14 cellular contexts compared by ENCODE assay signal in genomic region chr14:22521449-22522239, GRCh38.
DNase-seq lines count a peak whose midpoint lies in the region; ATAC-seq lines count a peak whose summit lies in the region.
"Had no signal": no experiment of that assay in that cellular context is flagged by ENCODE, and none has a peak within 500 bp of the region (broad histone marks: within the 10 kb centered on the region; RNA-seq: fewer than 3 reads in every experiment).

No MANE protein-coding gene starts in this region.

- CTCF ChIA-PET in activated CD8-positive, alpha-beta memory T cell treated with anti-CD3 and anti-CD28 coated beads, Interleukin-2, amount 10 ng/mL, durations not matched to agents 7 days and 5 days (lab: Charles Lee), result interaction anchor here (0.9 to 1.6 kb wide), 6 partner anchors 13 to 524 kb away, joined by 3 to 5 read pairs (median 4); no protein-coding TSS in a partner anchor

- no peaks in the 10 kb centered on the region for H3K9me3 Mint-ChIP-seq in activated CD8-positive, alpha-beta memory T cell treated with anti-CD3 and anti-CD28 coated beads, Interleukin-2, amount 10 ng/mL, durations not matched to agents 7 days and 5 days (ENCODE audit: low read depth)
- H3K9me3 Mint-ChIP-seq in immature natural killer cell, result no peaks in the 10 kb centered on the region
- peaks cover 0 to 1% of the 10 kb centered on the region in 2 donors for H3K9me3 Mint-ChIP-seq in stimulated activated naive B cell treated with anti-CD40 and anti-IgM and Interleukin-4, amounts not matched to agents 10 μg/mL and 1 μg/mL and 100 μg/mL, for 72 hours

- peaks cover 89% of the 10 kb centered on the region for H3K4me1 Mint-ChIP-seq in activated CD8-positive, alpha-beta memory T cell treated with anti-CD3 and anti-CD28 coated beads, Interleukin-2, amount 10 ng/mL, durations not matched to agents 7 days and 5 days
- H3K4me1 Mint-ChIP-seq in T-helper 17 cell, result peaks cover 72% of the 10 kb centered on the region
- peaks cover 77 to 92% of the 10 kb centered on the region in 2 donors for H3K4me1 Mint-ChIP-seq in immature natural killer cell
- peaks cover 69 to 96% of the 10 kb centered on the region in 2 donors for H3K4me1 Mint-ChIP-seq in stimulated activated naive B cell treated with anti-CD40 and anti-IgM and Interleukin-4, amounts not matched to agents 10 μg/mL and 1 μg/mL and 100 μg/mL, for 72 hours

- DNase-seq in activated CD8-positive, alpha-beta memory T cell treated with anti-CD3 and anti-CD28 coated beads, Interleukin-2, amount 10 ng/mL, durations not matched to agents 7 days and 5 days, result no peak
- no peak for DNase-seq in activated CD8-positive, alpha-beta memory T cell treated with anti-CD3 and anti-CD28 coated beads, Interleukin-2, amount 50 U/mL, for 48 hours
- DNase-seq in T-helper 17 cell (no peak), immature natural killer cell (no peak), cerebellum (ENCODE audit: low spot score) (no peak), foreskin melanocyte (no peak)
- no peak for DNase-seq in stimulated activated naive B cell treated with anti-CD40 and anti-IgM and Interleukin-4, amounts not matched to agents 10 μg/mL and 1 μg/mL and 100 μg/mL, for 72 hours
- DNase-seq: caudate nucleus, EL, hypothalamus, lower lobe of right lung, NCI-H1417 treated with DMSO at 0.1 percent for 48 hours, NCI-H524 treated with DMSO at 0.1 percent for 48 hours had no signal

- no peaks in the 10 kb centered on the region for H3K27me3 Mint-ChIP-seq in activated CD8-positive, alpha-beta memory T cell treated with anti-CD3 and anti-CD28 coated beads, Interleukin-2, amount 10 ng/mL, durations not matched to agents 7 days and 5 days
- H3K27me3 Mint-ChIP-seq in T-helper 17 cell (no peaks in the 10 kb centered on the region), immature natural killer cell (ENCODE audit: low read depth in 3 of 3) (peaks cover 0 to 1% (median 0%) of the 10 kb centered on the region in 3 donors)
- no peaks in the 10 kb centered on the region for H3K27me3 Mint-ChIP-seq in stimulated activated naive B cell treated with anti-CD40 and anti-IgM and Interleukin-4, amounts not matched to agents 10 μg/mL and 1 μg/mL and 100 μg/mL, for 72 hours

- peak overlapping the region; percentile 80 for H3K4me3 Mint-ChIP-seq in activated CD8-positive, alpha-beta memory T cell treated with anti-CD3 and anti-CD28 coated beads, Interleukin-2, amount 10 ng/mL, durations not matched to agents 7 days and 5 days
- H3K4me3 Mint-ChIP-seq in T-helper 17 cell (peak overlapping the region; percentile 91), immature natural killer cell (peak overlapping the region in 4 of 5 donors; percentile 5 to 42 (median 38))
- no peak overlapping the region for H3K4me3 Mint-ChIP-seq in stimulated activated naive B cell treated with anti-CD40 and anti-IgM and Interleukin-4, amounts not matched to agents 10 μg/mL and 1 μg/mL and 100 μg/mL, for 72 hours

- peaks cover 96% of the 10 kb centered on the region for H3K36me3 Mint-ChIP-seq in activated CD8-positive, alpha-beta memory T cell treated with anti-CD3 and anti-CD28 coated beads, Interleukin-2, amount 10 ng/mL, durations not matched to agents 7 days and 5 days
- H3K36me3 Mint-ChIP-seq in T-helper 17 cell (ENCODE audit: low read depth) (peaks cover 20% of the 10 kb centered on the region), immature natural killer cell (peaks cover 0 to 4% (median 0%) of the 10 kb centered on the region in 3 donors)
- H3K36me3 Mint-ChIP-seq in stimulated activated naive B cell treated with anti-CD40 and anti-IgM and Interleukin-4, amounts not matched to agents 10 μg/mL and 1 μg/mL and 100 μg/mL, for 72 hours, result peaks cover 12 to 21% of the 10 kb centered on the region in 2 donors

- no peaks in the 10 kb centered on the region for H3K9me3 ChIP-seq in T-helper 17 cell (ENCODE audit: control insufficient read depth, low read length, poor library complexity, severe bottlenecking)
- H3K9me3 ChIP-seq: lower lobe of right lung had no signal

- ATAC-seq in activated CD8-positive, alpha-beta memory T cell treated with anti-CD3 and anti-CD28 coated beads, Interleukin-2, amount 10 ng/mL, durations not matched to agents 7 days and 5 days, result no peak
- ATAC-seq in T-helper 17 cell (no peak), HG02885 (IDR thresholded peaks at IDR 0.05; ENCODE audit: poor library complexity, unreplicated experiment) (no peak)
- no peak for ATAC-seq in stimulated activated naive B cell treated with anti-CD40 and anti-IgM and Interleukin-4, amounts not matched to agents 10 μg/mL and 1 μg/mL and 100 μg/mL, for 72 hours (replicated peaks)
- ATAC-seq: lower lobe of right lung had no signal

- H3K27ac Mint-ChIP-seq in activated CD8-positive, alpha-beta memory T cell treated with anti-CD3 and anti-CD28 coated beads, Interleukin-2, amount 10 ng/mL, durations not matched to agents 7 days and 5 days, result peak overlapping the region; percentile 96
- peak overlapping the region; percentile 100 for H3K27ac Mint-ChIP-seq in T-helper 17 cell
- peak overlapping the region; percentile 77 to 98 (median 82) for H3K27ac Mint-ChIP-seq in immature natural killer cell
- H3K27ac Mint-ChIP-seq in stimulated activated naive B cell treated with anti-CD40 and anti-IgM and Interleukin-4, amounts not matched to agents 10 μg/mL and 1 μg/mL and 100 μg/mL, for 72 hours, result peak overlapping the region; percentile 70

Comparison
In these comparisons a context has a peak if more than half of its experiments do, and no peak if none do; other contexts are left out.
1. H3K4me3 Mint-ChIP-seq: peak in activated CD8-positive, alpha-beta memory T cell treated with anti-CD3 and anti-CD28 coated beads, Interleukin-2, amount 10 ng/mL, durations not matched to agents 7 days and 5 days (single experiment), T-helper 17 cell (single experiment) and immature natural killer cell (4 of 5); none in stimulated activated naive B cell treated with anti-CD40 and anti-IgM and Interleukin-4, amounts not matched to agents 10 μg/mL and 1 μg/mL and 100 μg/mL, for 72 hours (0 of 2).
2. Peak in every context shown above with its lines, with median percentiles within 50 percentile points of each other: H3K27ac Mint-ChIP-seq.